In genomic region chr2:132401326-132401725, GRCh38 we compare ENCODE assay signal across 23 cellular contexts. TPM values are rescaled to one million over a fixed set of nuclear protein-coding genes. Genes with fewer than 3 reads are reported as not detected.
"Had no signal": no experiment of that assay in that cellular context is flagged by ENCODE, and none has a peak within 500 bp of the region (broad histone marks: within the 10 kb centered on the region; RNA-seq: fewer than 3 reads in every experiment).

No MANE protein-coding gene starts in this region.

- H3K27me3 ChIP-seq: colonic mucosa, foreskin keratinocyte, gastrocnemius medialis had no signal

- H3K4me3 ChIP-seq: colonic mucosa, coronary artery, dorsolateral prefrontal cortex, esophagus squamous epithelium, gastrocnemius medialis, gastroesophageal sphincter, heart left ventricle, heart right ventricle had no signal

- H3K9me3 ChIP-seq: colonic mucosa, esophagus squamous epithelium, gastrocnemius medialis, gastroesophageal sphincter had no signal

- H3K27ac Mint-ChIP-seq: dendritic cell treated with granulocyte-macrophage colony-stimulating factor and Interleukin-4, amounts not matched to agents 40 ng/mL and 50 ng/mL, for 4 days; effector memory CD8-positive, alpha-beta T cell had no signal

- H3K27me3 Mint-ChIP-seq: effector memory CD8-positive, alpha-beta T cell had no signal

- H3K9me3 Mint-ChIP-seq: dendritic cell treated with granulocyte-macrophage colony-stimulating factor and Interleukin-4, amounts not matched to agents 40 ng/mL and 50 ng/mL, for 4 days had no signal

- H3K4me1 ChIP-seq: colonic mucosa, esophagus squamous epithelium, foreskin keratinocyte, gastrocnemius medialis, gastroesophageal sphincter, heart left ventricle, heart right ventricle had no signal

- DNase-seq: colonic mucosa; cortex of kidney; dermis blood vessel endothelial cell; dorsolateral prefrontal cortex; effector CD4-positive, alpha-beta T cell; effector CD8-positive, alpha-beta T cell; effector memory CD4-positive, alpha-beta T cell; effector memory CD8-positive, alpha-beta T cell; erythroblast; esophagus squamous epithelium; foreskin fibroblast; foreskin melanocyte; gastrocnemius medialis; glutamatergic neuron; head of caudate nucleus; heart left ventricle; heart right ventricle had no signal

- H3K36me3 ChIP-seq: colonic mucosa, esophagus squamous epithelium, gastrocnemius medialis, gastroesophageal sphincter, heart left ventricle, heart right ventricle had no signal

- H3K27ac ChIP-seq: colonic mucosa, coronary artery, dorsolateral prefrontal cortex, epithelial cell of prostate, esophagus squamous epithelium, foreskin keratinocyte, gastrocnemius medialis, gastroesophageal sphincter, heart left ventricle, heart right ventricle had no signal

- H3K4me3 Mint-ChIP-seq: dendritic cell treated with granulocyte-macrophage colony-stimulating factor and Interleukin-4, amounts not matched to agents 40 ng/mL and 50 ng/mL, for 4 days; effector memory CD8-positive, alpha-beta T cell had no signal

RNA-seq across cellular contexts. Expression of gene GPR39, which starts 15.3 kb away (rescaled TPM):
- total RNA-seq: dermis microvascular lymphatic vessel endothelial cell, heart left ventricle, heart right ventricle had no signal
